ENCODE assay signal across 16 cellular contexts in genomic region chr7:138918756-138919155, GRCh38.
DNase-seq lines count a peak whose midpoint lies in the region; ATAC-seq and TF ChIP-seq lines count a peak whose summit lies in the region.
"Had no signal": no experiment of that assay in that cellular context is flagged by ENCODE, and none has a peak within 500 bp of the region (broad histone marks: within the 10 kb centered on the region; RNA-seq: fewer than 3 reads in every experiment).

No MANE protein-coding gene starts in this region.

- intact Hi-C loops in dorsolateral prefrontal cortex (cut with DNase I), result loop anchor here in 1 of 2 donors (5.0 kb wide), 1 partner anchor 74 kb away; no protein-coding TSS in a partner anchor

- H3K4me3 ChIP-seq in dorsolateral prefrontal cortex, result peak overlapping the region in 1 of 59 donors; percentile 10
- H3K4me3 ChIP-seq: BLaER1 treated with 17β-estradiol and CSF1 and Interleukin-3, amounts not matched to agents 10 nM and 100 nM; GM12878 had no signal

- peak overlapping the region; percentile 27 for H3K27ac ChIP-seq in angular gyrus (ENCODE audit: low read depth, low read length)
- peak overlapping the region in 32 of 59 donors; percentile 6 to 79 (median 46) for H3K27ac ChIP-seq in dorsolateral prefrontal cortex
- H3K27ac ChIP-seq: 22Rv1; BLaER1 treated with 17β-estradiol and CSF1 and Interleukin-3, amounts not matched to agents 10 nM and 100 nM had no signal

- no peak for TF ChIP-seq CTCF in dorsolateral prefrontal cortex (IDR thresholded peaks at IDR 0.05 in 54 of 56, conservative IDR thresholded peaks at IDR 0.05 in 2 of 56; ENCODE audit: low read depth in 1 of 56, partially characterized antibody in 56 of 56)

- no peaks in the 10 kb centered on the region for H3K27me3 ChIP-seq in dorsolateral prefrontal cortex
- H3K27me3 ChIP-seq: BLaER1 treated with 17β-estradiol and CSF1 and Interleukin-3, amounts not matched to agents 10 nM and 100 nM had no signal

- DNase-seq in activated CD8-positive, alpha-beta memory T cell treated with anti-CD3 and anti-CD28 coated beads for 24 hours, result peak; percentile 44
- no peak for DNase-seq in activated CD8-positive, alpha-beta memory T cell treated with anti-CD3 and anti-CD28 coated beads, Interleukin-2, amount 50 U/mL, for 4 hours
- peak in 4 of 10 donors; percentile 33 to 71 (median 55) for DNase-seq in dorsolateral prefrontal cortex
- DNase-seq in superior temporal gyrus (ENCODE audit: extremely low spot score), result peak; percentile 66
- DNase-seq in NCI-H2196 treated with DMSO at 0.1 percent for 48 hours (lab: John Stamatoyannopoulos, UW; ENCODE audit: unreplicated experiment), result no peak
- DNase-seq: Calu3; CD4-positive, CD25-positive, alpha-beta regulatory T cell; DMS 273 treated with DMSO at 0.1 percent for 48 hours; GOT3; H9 had no signal

- ATAC-seq in HG02885 (IDR thresholded peaks at IDR 0.05; ENCODE audit: poor library complexity, unreplicated experiment) (no peak), HG03045 (IDR thresholded peaks at IDR 0.05; ENCODE audit: unreplicated experiment) (no peak)
- ATAC-seq: GM12878 had no signal

Comparison
In these comparisons a context has a peak if more than half of its experiments do, and no peak if none do; other contexts are left out.
1. DNase-seq: peak in activated CD8-positive, alpha-beta memory T cell treated with anti-CD3 and anti-CD28 coated beads for 24 hours (single experiment) and superior temporal gyrus (single experiment); none in activated CD8-positive, alpha-beta memory T cell treated with anti-CD3 and anti-CD28 coated beads, Interleukin-2, amount 50 U/mL, for 4 hours (single experiment) and NCI-H2196 treated with DMSO at 0.1 percent for 48 hours (single experiment).